In genomic region chr15:40906101-40906946, GRCh38 we compare ENCODE assay signal across 1 cellular context.
TF ChIP-seq lines count a peak whose summit lies in the region.

No MANE protein-coding gene starts in this region.

TF ChIP-seq in Ishikawa, 13 proteins besides CTCF, POLR2A, EP300 and RAD21 (continued from another document):
- TF ChIP-seq CREB1 (IDR thresholded peaks at IDR 0.05; ENCODE audit: low read depth) (no peak), TEAD4 (IDR thresholded peaks at IDR 0.05) (no peak), CEBPB (IDR thresholded peaks at IDR 0.05) (no peak), ZBTB7A (IDR thresholded peaks at IDR 0.05; ENCODE audit: low read depth) (peak; percentile 74; the same call in 1 of the 2 replicates), TAF1 (IDR thresholded peaks at IDR 0.05; ENCODE audit: low read depth) (peak; percentile 41; the same call in 1 of the 2 replicates), EGR1 (IDR thresholded peaks at IDR 0.05) (peak; percentile 94), MAX (IDR thresholded peaks at IDR 0.05) (peak; percentile 81), YY1 (IDR thresholded peaks at IDR 0.05; ENCODE audit: low read depth) (0 out of 2 replicates have a peak, but pooled peaks have one; percentile 27), NFIC (IDR thresholded peaks at IDR 0.05) (peak; percentile 91)
